Comparison of ENCODE assay signal across 7 cellular contexts in genomic region chr22:36546092-36546804, GRCh38. TPM values are rescaled to one million over a fixed set of nuclear protein-coding genes. Genes with fewer than 3 reads are reported as not detected.
DNase-seq lines count a peak whose midpoint lies in the region; ATAC-seq and TF ChIP-seq lines count a peak whose summit lies in the region.

No MANE protein-coding gene starts in this region.

- H3K9me3 ChIP-seq in SJCRH30 (replicated peaks) (no peaks in the 10 kb centered on the region), right lobe of liver (no peaks in the 10 kb centered on the region), uterus (no peaks in the 10 kb centered on the region)

- 26% methylated on average over 19 of the region's 23 CpGs for WGBS in right lobe of liver (ENCODE audit: insufficient coverage, low coverage, low lambda C conversion rate, missing lambda C conversion rate)

- DNase-seq in Daoy (ENCODE audit: low read depth) (peak; percentile 75), SJCRH30 (peak; percentile 59 to 66), cerebellum (ENCODE audit: low spot score) (peak; percentile 79), right lobe of liver (peak in 1 of 3 donors; percentile 47), uterus (no peak)
- DNase-seq in Jurkat, Clone E6-1 (ENCODE audit: low read depth, low spot score) = peak; percentile 34

- TF ChIP-seq CTCF in right lobe of liver (IDR thresholded peaks at IDR 0.05) (peak in 3 of 4 donors; percentile 30 to 42 (median 35)), uterus (IDR thresholded peaks at IDR 0.05) (peak in 3 of 4 experiments; percentile 15 to 22 (median 15))

- H3K4me1 ChIP-seq in SJCRH30 = peaks cover 10% of the 10 kb centered on the region
- no peaks in the 10 kb centered on the region for H3K4me1 ChIP-seq in right lobe of liver
- H3K4me1 ChIP-seq in uterus = no peaks in the 10 kb centered on the region

- H3K27ac ChIP-seq in SJCRH30 (no peak overlapping the region), right lobe of liver (no peak overlapping the region), uterus (no peak overlapping the region)

- intact Hi-C loops in right lobe of liver (cut with DNase I) (loop anchor here in 1 of 2 donors (10.0 kb wide), 1 partner anchor 309 kb away; no protein-coding TSS in a partner anchor), uterus (cut with DNase I; ENCODE audit: low total_unique reads) (no loop called here)

- ATAC-seq in right lobe of liver = peak; percentile 50 to 62 (median 56)
- no peak for ATAC-seq in HG02884 (IDR thresholded peaks at IDR 0.05; ENCODE audit: unreplicated experiment)

- no peak overlapping the region for H3K4me3 ChIP-seq in Jurkat, Clone E6-1 (ENCODE audit: low read length)
- H3K4me3 ChIP-seq in SJCRH30 = no peak overlapping the region
- no peak overlapping the region for H3K4me3 ChIP-seq in right lobe of liver
- H3K4me3 ChIP-seq in uterus = no peak overlapping the region

- H3K27me3 ChIP-seq in SJCRH30 (peaks cover 5% of the 10 kb centered on the region; the same call in 1 of the 2 replicates), right lobe of liver (no peaks in the 10 kb centered on the region), uterus (no peaks in the 10 kb centered on the region)

- TF ChIP-seq POLR2A in right lobe of liver (IDR thresholded peaks at IDR 0.05) = no peak
- TF ChIP-seq POLR2A in uterus (IDR thresholded peaks at IDR 0.05) = no peak

- H3K36me3 ChIP-seq in SJCRH30 (no peaks in the 10 kb centered on the region), right lobe of liver (no peaks in the 10 kb centered on the region), uterus (no peaks in the 10 kb centered on the region)

RNA-seq across cellular contexts. Expression of gene EIF3D, which starts 17.3 kb away (rescaled TPM):
- 519 and 532 TPM in 2 replicates for total RNA-seq in Daoy (2014; rRNA removed; shearing (Covaris generic))
- 288 TPM for polyA plus RNA-seq in Jurkat, Clone E6-1 (2012; ENCODE audit: insufficient read depth, insufficient read length)
- 211 and 216 TPM in 2 replicates for total RNA-seq in SJCRH30 (2014; rRNA removed; shearing (Covaris generic))
- total RNA-seq in cerebellum = 92.9 TPM
- total RNA-seq in right lobe of liver = 100 to 1,000 TPM in 2 of 6 experiments, 10 to 100 TPM in 4; 34.9 to 141 (median 50.1) TPM
- total RNA-seq in uterus = 100 to 1,000 TPM; 177 to 350 (median 297) TPM

RNA-seq across cellular contexts. Expression of gene FOXRED2, which starts 39.4 kb away (rescaled TPM):
- 3.6 and 4.5 TPM in 2 replicates for total RNA-seq in Daoy (2014; rRNA removed; shearing (Covaris generic))
- 18.2 TPM for polyA plus RNA-seq in Jurkat, Clone E6-1 (2012; ENCODE audit: insufficient read depth, insufficient read length)
- 16.9 and 20.9 TPM in 2 replicates for total RNA-seq in SJCRH30 (2014; rRNA removed; shearing (Covaris generic))
- total RNA-seq in cerebellum (16.1 TPM), right lobe of liver (10 to 100 TPM in 4 of 6 experiments, 1 to 10 TPM in 2; 9.6 to 14.0 (median 11.8) TPM), uterus (10 to 100 TPM in 2 of 4 donors, 1 to 10 TPM in 1, under 1 TPM in 1; 0.29 to 24.7 (median 9.5) TPM)

Comparison
In these comparisons a context has a peak if more than half of its experiments do, and no peak if none do; other contexts are left out.
1. DNase-seq: peak in Daoy (single experiment), Jurkat, Clone E6-1 (single experiment), SJCRH30 (2 of 2) and cerebellum (single experiment); none in uterus (0 of 2).